Comparison of ENCODE assay signal across 22 cellular contexts in the genomic region with DNA sequence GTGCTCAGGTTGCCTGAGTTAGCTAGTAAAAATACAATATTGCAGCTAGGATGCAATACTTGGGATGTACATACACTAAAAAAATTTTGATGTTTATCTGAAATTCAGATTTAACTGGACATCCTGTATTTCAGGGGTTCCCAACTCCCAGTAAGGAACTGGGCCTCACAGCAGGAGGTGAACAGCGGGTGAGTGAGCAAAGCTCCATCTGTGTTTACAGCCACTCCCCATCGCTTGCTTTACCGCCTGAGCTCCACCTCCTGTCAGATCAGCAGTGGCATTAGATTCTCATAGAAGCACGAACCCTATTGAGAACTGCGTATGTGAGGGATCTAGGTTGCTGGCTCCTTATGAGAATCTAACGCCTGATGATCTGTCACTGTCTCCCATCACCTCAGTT.
"Had no signal": no experiment of that assay in that cellular context is flagged by ENCODE, and none has a peak within 500 bp of the region (broad histone marks: within the 10 kb centered on the region; RNA-seq: fewer than 3 reads in every experiment).

No MANE protein-coding gene starts in this region.

- H3K4me1 ChIP-seq: esophagus squamous epithelium, lower lobe of right lung, pancreas, right atrium auricular region, stomach, thyroid gland had no signal

- H3K27me3 ChIP-seq: esophagus squamous epithelium, heart right ventricle, neutrophil, pancreas, right atrium auricular region, stomach, thyroid gland had no signal

- H3K9me3 ChIP-seq: lower lobe of right lung, neutrophil, pancreas, thyroid gland had no signal

- H3K36me3 ChIP-seq: esophagus squamous epithelium, heart right ventricle, lower lobe of right lung, neutrophil, pancreas, right atrium auricular region, stomach, thyroid gland had no signal

- H3K27ac ChIP-seq: esophagus squamous epithelium, heart right ventricle, lower lobe of right lung, neutrophil, pancreas, right atrium auricular region, stomach, thyroid gland had no signal

- DNase-seq: cortex of kidney; effector memory CD8-positive, alpha-beta T cell; erythroblast; esophagus squamous epithelium; foreskin melanocyte; glutamatergic neuron; heart right ventricle; hippocampal formation; islet precursor cell; kidney glomerular epithelial cell; left ventricle myocardium superior; lower lobe of right lung; naive B cell; pancreas; stimulated activated CD4-positive, alpha-beta T cell treated with anti-CD3 and anti-CD28 coated beads, Interleukin-2, amount 100 ng/mL, for 24 hours; stimulated activated CD4-positive, alpha-beta T cell treated with anti-CD3 and anti-CD28 coated beads, Interleukin-4, amount 100 ng/mL, for 24 hours; stimulated activated naive CD4-positive, alpha-beta T cell treated with Interleukin-2 at 50 U/mL for 16 hours; stomach; thyroid gland had no signal

- H3K4me3 ChIP-seq: esophagus squamous epithelium, heart right ventricle, lower lobe of right lung, pancreas, right atrium auricular region, smooth muscle cell, stomach, thyroid gland had no signal
